In the genomic region with DNA sequence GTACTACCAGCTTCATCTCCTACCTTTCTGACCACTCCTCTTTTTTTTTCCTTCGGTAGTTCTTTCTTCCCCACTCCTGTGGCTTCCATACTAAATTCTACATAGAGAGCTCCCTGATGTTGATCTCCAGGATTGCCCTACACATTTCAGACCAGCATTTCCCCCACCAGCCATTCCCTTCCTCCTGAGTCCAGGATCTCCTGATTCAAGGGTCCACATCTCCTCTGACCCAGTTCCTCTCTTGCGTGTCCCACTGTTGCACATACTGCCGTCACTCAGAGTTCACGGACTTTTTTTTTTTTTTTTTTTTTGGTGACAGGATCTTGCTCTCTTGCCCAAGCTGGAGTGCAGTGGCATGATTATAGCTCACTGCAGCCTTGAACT, we compare ENCODE assay signal across 16 cellular contexts. TPM values are rescaled to one million over a fixed set of nuclear protein-coding genes. Genes with fewer than 3 reads are reported as not detected.
A peak's percentile ranks its signal among the peaks of the same experiment; 100 is the strongest.
DNase-seq lines count a peak whose midpoint lies in the region; ATAC-seq and TF ChIP-seq lines count a peak whose summit lies in the region.
"Had no signal": no experiment of that assay in that cellular context is flagged by ENCODE, and none has a peak within 500 bp of the region (broad histone marks: within the 10 kb centered on the region; RNA-seq: fewer than 3 reads in every experiment).

No MANE protein-coding gene starts in this region.

- H2AK5ac ChIP-seq in IMR-90 (ENCODE audit: low read depth, low read length) = peak overlapping the region; percentile 66

- peak overlapping the region; percentile 10 to 47; a peak in 3 of 4 replicates for H4K8ac ChIP-seq in IMR-90 (ENCODE audit: low read depth in 2 of 2, low read length in 2 of 2)

- dilution Hi-C loops in IMR-90 (cut with HindIII; ENCODE audit: low sequenced_read_pairs, unreplicated experiment) = no loop called here

- POLR2A ChIA-PET in IMR-90 (lab: Charles Lee; ENCODE audit: unreplicated experiment) = no interaction called here

- peak overlapping the region; percentile 89 for H2BK120ac ChIP-seq in IMR-90 (ENCODE audit: low read depth, low read length)

- CTCF ChIA-PET in IMR-90 (lab: Yijun Ruan, JAX) = interaction anchor here (0.6 kb wide), 1 partner anchor 12 kb away, joined by 3 read pairs; no protein-coding TSS in a partner anchor

- H3K4me2 ChIP-seq in IMR-90 (ENCODE audit: low read depth, low read length) = peak overlapping the region; percentile 27

- no peak for TF ChIP-seq RAD21 in IMR-90 (IDR thresholded peaks at IDR 0.05; ENCODE audit: low read length)

- H3K9me3 Mint-ChIP-seq in nephron progenitor cell = no peaks in the 10 kb centered on the region
- no peaks in the 10 kb centered on the region for H3K9me3 Mint-ChIP-seq in activated T-helper 2 cell treated with anti-CD3 and anti-CD28 coated beads, Interferon-gamma antibody, Interleukin-2, Interleukin-4, amounts not matched to agents 10 μg/mL and 5 μg/mL and 100 μg/mL, durations not matched to agents 14 hours and 24 hours and 36 hours
- H3K9me3 Mint-ChIP-seq: activated naive CD8-positive, alpha-beta T cell treated with anti-CD3 and anti-CD28 coated beads, Interleukin-2, amount 10 ng/mL, durations not matched to agents 7 days and 5 days had no signal

- no TSS peak for BruUV-seq in IMR-90 (replicated peaks; lab: Mats Ljungman, UMichigan)

- TF ChIP-seq POLR2A in IMR-90 (IDR thresholded peaks at IDR 0.05; ENCODE audit: low read depth, low read length) (no peak), suprapubic skin (IDR thresholded peaks at IDR 0.05) (no peak)

- peaks cover 5% of the 10 kb centered on the region for H3K9me1 ChIP-seq in IMR-90 (ENCODE audit: insufficient read depth, low read length)

- 100% methylated on average over 1 of the region's 4 CpGs; no CpG with 5 or more reads in 1 of the 2 experiments for WGBS in IMR-90 (ENCODE audit: extremely low coverage in 2 of 2, insufficient read length in 1 of 2), 2 experiments
- 67% methylated on average over 4 of the region's 4 CpGs for WGBS in suprapubic skin

- H2BK20ac ChIP-seq in IMR-90 (ENCODE audit: low read depth, low read length) = peak overlapping the region; percentile 2; the same call in 1 of the 2 replicates

- H3K9me3 ChIP-seq in IMR-90 (ENCODE audit: control insufficient read depth, insufficient read depth, low read length) (no peaks in the 10 kb centered on the region), suprapubic skin (no peaks in the 10 kb centered on the region)

- H3K36me3 ChIP-seq in IMR-90 (ENCODE audit: control insufficient read depth, insufficient read depth, low read length) (no peaks in the 10 kb centered on the region), suprapubic skin (no peaks in the 10 kb centered on the region)

- H3K79me1 ChIP-seq in IMR-90 (ENCODE audit: low read depth in 1 of 2, low read length in 2 of 2) = peaks cover 6 to 10% of the 10 kb centered on the region in 2 experiments; a peak in 3 of 4 replicates

- peaks cover 28% of the 10 kb centered on the region for H3K4me1 Mint-ChIP-seq in nephron progenitor cell
- H3K4me1 Mint-ChIP-seq in activated T-helper 2 cell treated with anti-CD3 and anti-CD28 coated beads, Interferon-gamma antibody, Interleukin-2, Interleukin-4, amounts not matched to agents 10 μg/mL and 5 μg/mL and 100 μg/mL, durations not matched to agents 14 hours and 24 hours and 36 hours (ENCODE audit: low read depth) = peaks cover 20% of the 10 kb centered on the region

- H3K4me1 ChIP-seq in IMR-90 (ENCODE audit: control insufficient read depth, insufficient read depth, low read length) (peaks cover 16% of the 10 kb centered on the region), suprapubic skin (peaks cover 11% of the 10 kb centered on the region)

- in situ Hi-C loops in IMR-90 (cut with MboI; ENCODE audit: low sequenced_read_pairs) = no loop called here

- no peaks in the 10 kb centered on the region for H3K27me3 ChIP-seq in IMR-90 (ENCODE audit: control insufficient read depth, insufficient read depth, low read length)
- H3K27me3 ChIP-seq in suprapubic skin = no peaks in the 10 kb centered on the region

- peak overlapping the region; percentile 44 for H3K27ac Mint-ChIP-seq in nephron progenitor cell
- H3K27ac Mint-ChIP-seq in activated T-helper 2 cell treated with anti-CD3 and anti-CD28 coated beads, Interferon-gamma antibody, Interleukin-2, Interleukin-4, amounts not matched to agents 10 μg/mL and 5 μg/mL and 100 μg/mL, durations not matched to agents 14 hours and 24 hours and 36 hours = no peak overlapping the region
- H3K27ac Mint-ChIP-seq: activated naive CD8-positive, alpha-beta T cell treated with anti-CD3 and anti-CD28 coated beads, Interleukin-2, amount 10 ng/mL, durations not matched to agents 7 days and 5 days had no signal

- H3K4me3 Mint-ChIP-seq in nephron progenitor cell = no peak overlapping the region
- no peak overlapping the region for H3K4me3 Mint-ChIP-seq in activated T-helper 2 cell treated with anti-CD3 and anti-CD28 coated beads, Interferon-gamma antibody, Interleukin-2, Interleukin-4, amounts not matched to agents 10 μg/mL and 5 μg/mL and 100 μg/mL, durations not matched to agents 14 hours and 24 hours and 36 hours (ENCODE audit: low read depth)

- H4K20me1 ChIP-seq in IMR-90 (ENCODE audit: insufficient read depth, low read length) = no peaks in the 10 kb centered on the region

- peak overlapping the region; percentile 69; the same call in 1 of the 2 replicates for H3K27ac ChIP-seq in IMR-90 (ENCODE audit: insufficient read depth, low read length)
- peak overlapping the region; percentile 74 for H3K27ac ChIP-seq in caudate nucleus (ENCODE audit: low read depth, low read length)
- peak overlapping the region; percentile 26 for H3K27ac ChIP-seq in suprapubic skin
- H3K27ac ChIP-seq: SK-N-MC had no signal

- H2AK9ac ChIP-seq in IMR-90 (replicated peaks; ENCODE audit: low read depth, low read length, poor library complexity) = no peak overlapping the region

- peak overlapping the region; percentile 22 for H3K4ac ChIP-seq in IMR-90 (ENCODE audit: low read depth, low read length)

- peak overlapping the region; percentile 0; the same call in 1 of the 3 replicates for H2BK15ac ChIP-seq in IMR-90 (ENCODE audit: low read depth, low read length)

- H3K14ac ChIP-seq in IMR-90 (replicated peaks; ENCODE audit: low read depth, low read length) = no peak overlapping the region; the same call in 1 of the 2 replicates

- H2AFZ ChIP-seq in IMR-90 (replicated peaks; ENCODE audit: low read length, poor library complexity) = no peak overlapping the region

- DNase-seq in IMR-90 = no peak
- DNase-seq in caudate nucleus (lab: John Stamatoyannopoulos, UW) = peak in 1 of 61 donors; percentile 37
- no peak for DNase-seq in nephron progenitor cell
- DNase-seq in suprapubic skin (ENCODE audit: low spot score in 2 of 2) = no peak
- DNase-seq in cerebellum (ENCODE audit: low spot score) = no peak
- no peak for DNase-seq in DMS53 treated with DMSO at 0.1 percent for 48 hours (lab: John Stamatoyannopoulos, UW; ENCODE audit: unreplicated experiment)
- DNase-seq in activated T-helper 2 cell treated with anti-CD3 and anti-CD28 coated beads, Interferon-gamma antibody, Interleukin-2, Interleukin-4, amounts not matched to agents 10 μg/mL and 5 μg/mL and 100 μg/mL, durations not matched to agents 14 hours and 24 hours and 36 hours (ENCODE audit: low spot score) = no peak
- DNase-seq: activated CD4-positive, alpha-beta T cell treated with anti-CD3 and anti-CD28 coated beads, Interleukin-2, amount 50 U/mL, for 1 hour; activated naive CD8-positive, alpha-beta T cell treated with anti-CD3 and anti-CD28 coated beads, Interleukin-2, amount 10 ng/mL, durations not matched to agents 7 days and 5 days; activated T-cell treated with anti-CD3 and anti-CD28 coated beads, Interleukin-2, amount 50 U/mL, for 48 hours; DMS 273 treated with DMSO at 0.1 percent for 48 hours; NCI-H1694 treated with DMSO at 0.1 percent for 48 hours; stimulated activated CD4-positive, alpha-beta T cell treated with anti-CD3 and anti-CD28 coated beads, Interleukin-12 subunit alpha, Interleukin-12 subunit beta, amount 100 ng/mL, for 4 hours; stimulated activated naive CD8-positive, alpha-beta T cell treated with anti-CD3 and anti-CD28 coated beads, Interleukin-15, Interleukin-2, amounts not matched to agents 100 U/mL and 50 U/mL, for 24 hours had no signal

- peak overlapping the region; percentile 9 for H2BK5ac ChIP-seq in IMR-90 (ENCODE audit: low read depth, low read length, poor library complexity, severe bottlenecking)

- H3K27me3 Mint-ChIP-seq in nephron progenitor cell (ENCODE audit: low read depth, poor library complexity) = peaks cover 6% of the 10 kb centered on the region
- H3K27me3 Mint-ChIP-seq in activated T-helper 2 cell treated with anti-CD3 and anti-CD28 coated beads, Interferon-gamma antibody, Interleukin-2, Interleukin-4, amounts not matched to agents 10 μg/mL and 5 μg/mL and 100 μg/mL, durations not matched to agents 14 hours and 24 hours and 36 hours (ENCODE audit: low read depth) = peaks cover 18% of the 10 kb centered on the region

- peak overlapping the region; percentile 31 for H3K18ac ChIP-seq in IMR-90 (ENCODE audit: low read depth, low read length)

- H3K56ac ChIP-seq in IMR-90 (ENCODE audit: extremely low read depth, insufficient read depth, low read length) = no peak overlapping the region

- no peak overlapping the region for H3K4me3 ChIP-seq in IMR-90 (ENCODE audit: insufficient read depth, low read depth, low read length)
- no peak overlapping the region for H3K4me3 ChIP-seq in suprapubic skin
- H3K4me3 ChIP-seq: SK-N-MC had no signal

- H4K91ac ChIP-seq in IMR-90 (ENCODE audit: insufficient read depth, low read depth, low read length) = peak overlapping the region; percentile 58; the same call in 1 of the 2 replicates

- ATAC-seq in IMR-90 (ENCODE audit: low read depth) = no peak
- no peak for ATAC-seq in HG02973 (IDR thresholded peaks at IDR 0.05; ENCODE audit: unreplicated experiment)
- ATAC-seq: stimulated activated naive CD8-positive, alpha-beta T cell treated with anti-CD3 and anti-CD28 coated beads, Interleukin-15, Interleukin-2, amounts not matched to agents 100 U/mL and 50 U/mL, for 24 hours had no signal

- peak overlapping the region; percentile 41 for H4K5ac ChIP-seq in IMR-90 (ENCODE audit: low read depth, low read length)

- no peak for TF ChIP-seq EP300 in suprapubic skin (IDR thresholded peaks at IDR 0.05)

- H3K9ac ChIP-seq in IMR-90 (ENCODE audit: low read depth, low read length) = peak overlapping the region; percentile 65

- H3K36me3 Mint-ChIP-seq in nephron progenitor cell (ENCODE audit: low read depth) = no peaks in the 10 kb centered on the region
- H3K36me3 Mint-ChIP-seq in activated T-helper 2 cell treated with anti-CD3 and anti-CD28 coated beads, Interferon-gamma antibody, Interleukin-2, Interleukin-4, amounts not matched to agents 10 μg/mL and 5 μg/mL and 100 μg/mL, durations not matched to agents 14 hours and 24 hours and 36 hours (ENCODE audit: low read depth) = no peaks in the 10 kb centered on the region
- H3K36me3 Mint-ChIP-seq: activated naive CD8-positive, alpha-beta T cell treated with anti-CD3 and anti-CD28 coated beads, Interleukin-2, amount 10 ng/mL, durations not matched to agents 7 days and 5 days had no signal

- intact Hi-C loops in IMR-90 (cut with micrococcal nuclease) = loop anchor here (10.0 kb wide), 1 partner anchor 153 kb away; no protein-coding TSS in a partner anchor
- intact Hi-C loops in activated T-helper 2 cell treated with anti-CD3 and anti-CD28 coated beads, Interferon-gamma antibody, Interleukin-2, Interleukin-4, amounts not matched to agents 10 μg/mL and 5 μg/mL and 100 μg/mL, durations not matched to agents 14 hours and 24 hours and 36 hours (cut with micrococcal nuclease) = loop anchor here (10.0 kb wide), 1 partner anchor 167 kb away; a partner anchor contains a TSS

- H3K23ac ChIP-seq in IMR-90 (ENCODE audit: low read depth, low read length) = no peak overlapping the region

- TF ChIP-seq CTCF in IMR-90 (conservative IDR thresholded peaks at IDR 0.05; ENCODE audit: low read depth, low read length) = no peak
- TF ChIP-seq CTCF in nephron progenitor cell (IDR thresholded peaks at IDR 0.05) = no peak
- no peak for TF ChIP-seq CTCF in suprapubic skin (IDR thresholded peaks at IDR 0.05)

RNA-seq across cellular contexts. Expression of a gene that starts 29.9 kb away (rescaled TPM):
- total RNA-seq in IMR-90 (2012; rRNA removed) (24.7 and 30.3 TPM in 2 replicates), suprapubic skin (10 to 100 TPM; 21.2 to 37.9 (median 30.2) TPM), cerebellum (45.7 TPM)
- polyA plus RNA-seq in IMR-90 (2012; rRNA removed) = 9.1 and 11.2 TPM in 2 replicates
- polyA plus RNA-seq in IMR-90 (2012; cell fraction: cytosol; rRNA removed) = 3.0 and 4.6 TPM in 2 replicates
- polyA plus RNA-seq in IMR-90 (2012; cell fraction: nucleus; rRNA removed; ENCODE audit: low replicate concordance) = 2.6 and 15.3 TPM in 2 replicates
- 12.1 and 13.4 TPM in 2 replicates for total RNA-seq in activated T-helper 2 cell treated with anti-CD3 and anti-CD28 coated beads, Interferon-gamma antibody, Interleukin-2, Interleukin-4, amounts not matched to agents 10 μg/mL and 5 μg/mL and 100 μg/mL, durations not matched to agents 14 hours and 24 hours and 36 hours
